1 cellular context compared by ENCODE assay signal in the genomic region with DNA sequence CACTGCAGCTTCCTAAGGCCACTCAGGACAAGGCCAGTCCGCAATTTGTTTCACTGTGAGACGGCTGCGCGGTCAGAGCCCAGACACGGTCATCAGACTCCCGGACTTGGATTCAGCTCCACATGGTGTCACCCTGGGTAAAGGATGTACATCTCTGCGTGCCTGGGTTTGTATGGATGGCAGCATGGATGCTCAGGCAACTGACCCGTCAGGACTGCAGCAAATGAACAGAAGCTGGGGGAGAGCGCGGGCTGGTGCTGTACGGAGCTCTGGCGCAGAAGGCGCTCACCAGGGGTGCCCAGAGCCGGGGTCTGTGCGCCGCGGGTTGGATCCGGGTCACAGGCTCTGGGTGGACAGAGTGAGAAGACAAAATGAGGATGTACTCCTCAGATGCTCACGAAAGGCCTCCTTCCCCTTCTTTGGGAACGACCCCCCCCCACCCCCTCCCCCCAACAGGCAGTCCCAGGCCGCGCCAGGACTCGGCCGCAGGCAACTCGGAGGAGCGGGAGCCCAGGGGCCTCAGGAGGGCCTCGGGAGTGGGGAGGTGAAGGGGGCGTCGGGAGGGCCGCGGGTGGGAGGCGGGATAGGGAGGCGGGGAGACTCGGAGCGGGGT.
TF ChIP-seq lines count a peak whose summit lies in the region.

No MANE protein-coding gene starts in this region.

TF ChIP-seq in SK-N-SH treated with all-trans-retinoic acid at 6 μM for 48 hours, 23 proteins besides CTCF, POLR2A, EP300 and RAD21 (continued from another document):
- TF ChIP-seq, protein P1, sequence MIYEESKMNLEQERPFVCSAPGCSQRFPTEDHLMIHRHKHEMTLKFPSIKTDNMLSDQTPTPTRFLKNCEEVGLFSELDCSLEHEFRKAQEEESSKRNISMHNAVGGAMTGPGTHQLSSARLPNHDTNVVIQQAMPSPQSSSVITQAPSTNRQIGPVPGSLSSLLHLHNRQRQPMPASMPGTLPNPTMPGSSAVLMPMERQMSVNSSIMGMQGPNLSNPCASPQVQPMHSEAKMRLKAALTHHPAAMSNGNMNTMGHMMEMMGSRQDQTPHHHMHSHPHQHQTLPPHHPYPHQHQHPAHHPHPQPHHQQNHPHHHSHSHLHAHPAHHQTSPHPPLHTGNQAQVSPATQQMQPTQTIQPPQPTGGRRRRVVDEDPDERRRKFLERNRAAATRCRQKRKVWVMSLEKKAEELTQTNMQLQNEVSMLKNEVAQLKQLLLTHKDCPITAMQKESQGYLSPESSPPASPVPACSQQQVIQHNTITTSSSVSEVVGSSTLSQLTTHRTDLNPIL (CRISPR knock-in tag; IDR thresholded peaks at IDR 0.05; ENCODE audit: low read depth): no peak
- TF ChIP-seq OSR1 (CRISPR knock-in tag; IDR thresholded peaks at IDR 0.05): no peak
- TF ChIP-seq BACH2 (CRISPR knock-in tag; IDR thresholded peaks at IDR 0.05; ENCODE audit: borderline replicate concordance): no peak
